In the genomic region with DNA sequence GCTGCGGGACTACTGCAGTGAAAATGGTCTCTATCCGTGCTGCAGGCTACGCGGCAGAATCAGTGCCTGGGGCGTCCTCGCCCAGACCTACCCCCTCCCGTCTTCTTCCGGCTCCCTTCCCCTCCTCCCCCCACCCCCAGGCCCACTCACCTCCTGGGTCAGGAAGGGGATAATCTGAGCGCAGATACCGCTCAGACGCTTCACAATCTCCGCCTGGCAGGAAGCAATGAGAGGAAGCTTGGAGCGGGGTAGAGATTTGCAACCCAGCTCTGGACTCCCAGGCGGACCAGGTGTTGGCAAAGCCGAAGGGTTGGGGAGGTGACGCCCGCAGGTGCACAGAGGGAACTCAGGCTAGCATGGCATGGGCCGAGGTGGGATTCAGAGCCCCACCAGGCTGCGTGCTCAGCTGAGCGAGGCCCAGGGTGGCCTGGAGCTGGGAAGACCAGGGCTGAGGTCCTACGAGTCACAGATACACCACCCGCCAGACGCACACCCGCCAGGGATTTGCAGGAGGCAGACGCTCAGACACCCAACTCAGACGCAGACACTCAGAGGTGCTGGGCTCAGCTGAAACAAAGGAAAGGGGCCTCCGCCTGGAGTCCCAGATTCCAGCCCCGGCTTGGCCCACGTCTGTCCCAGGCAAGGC, we compare ENCODE assay signal across 10 cellular contexts. TPM values are rescaled to one million over a fixed set of nuclear protein-coding genes. Genes with fewer than 3 reads are reported as not detected.
DNase-seq lines count a peak whose midpoint lies in the region; ATAC-seq and TF ChIP-seq lines count a peak whose summit lies in the region.
"Had no signal": no experiment of that assay in that cellular context is flagged by ENCODE, and none has a peak within 500 bp of the region (broad histone marks: within the 10 kb centered on the region; RNA-seq: fewer than 3 reads in every experiment).

No MANE protein-coding gene starts in this region.

- no peaks in the 10 kb centered on the region for H3K9me3 Mint-ChIP-seq in activated T-cell treated with anti-CD3 and anti-CD28 coated beads, Interleukin-2, amount 50 U/mL, for 72 hours

- TF ChIP-seq CTCF in psoas muscle (IDR thresholded peaks at IDR 0.05) = no peak

- peaks cover 43% of the 10 kb centered on the region for H3K4me1 Mint-ChIP-seq in activated T-cell treated with anti-CD3 and anti-CD28 coated beads, Interleukin-2, amount 50 U/mL, for 72 hours (ENCODE audit: low read depth)
- peaks cover 15% of the 10 kb centered on the region for H3K4me1 Mint-ChIP-seq in T-helper 17 cell

- 71 to 75% (median 73%) methylated on average over 29 of the region's 29 CpGs for WGBS in psoas muscle, 3 donors

- H3K27me3 ChIP-seq in iPS-20b (ENCODE audit: insufficient read depth, low read length) (peaks cover 66% of the 10 kb centered on the region), psoas muscle (ENCODE audit: insufficient read depth in 3 of 3, low read length in 2 of 3) (no peaks in the 10 kb centered on the region)
- H3K27me3 ChIP-seq: uterus had no signal

- H3K9ac ChIP-seq in iPS-20b (ENCODE audit: low read depth, low read length) = no peak overlapping the region

- H3K27ac ChIP-seq in iPS-20b (ENCODE audit: low read length) (no peak overlapping the region), psoas muscle (no peak overlapping the region)
- H3K27ac ChIP-seq: uterus had no signal

- H3K4me1 ChIP-seq in iPS-20b (ENCODE audit: insufficient read depth, low read length) = peaks cover 7% of the 10 kb centered on the region
- H3K4me1 ChIP-seq in psoas muscle = no peaks in the 10 kb centered on the region

- H3K27me3 Mint-ChIP-seq in activated T-cell treated with anti-CD3 and anti-CD28 coated beads, Interleukin-2, amount 50 U/mL, for 72 hours (ENCODE audit: low read depth) = peaks cover 13% of the 10 kb centered on the region
- no peaks in the 10 kb centered on the region for H3K27me3 Mint-ChIP-seq in T-helper 17 cell

- peak overlapping the region; percentile 36 to 68 for H3K4me3 Mint-ChIP-seq in activated T-cell treated with anti-CD3 and anti-CD28 coated beads, Interleukin-2, amount 50 U/mL, for 72 hours
- H3K4me3 Mint-ChIP-seq in T-helper 17 cell = no peak overlapping the region

- H3K36me3 ChIP-seq in iPS-20b (ENCODE audit: insufficient read depth, low read depth, low read length) = no peaks in the 10 kb centered on the region
- peaks cover 0 to 6% of the 10 kb centered on the region in 2 donors for H3K36me3 ChIP-seq in psoas muscle (ENCODE audit: insufficient read depth in 1 of 2, low read depth in 1 of 2)
- H3K36me3 ChIP-seq: uterus had no signal

- intact Hi-C loops in psoas muscle (cut with DNase I) = no loop called here

- ATAC-seq in activated T-cell treated with anti-CD3 and anti-CD28 coated beads, Interleukin-2, amount 50 U/mL, for 72 hours (replicated peaks in 1 of 2) = peak; percentile 16 to 33
- peak; percentile 24 for ATAC-seq in T-helper 17 cell
- peak; percentile 7 for ATAC-seq in stimulated activated naive CD8-positive, alpha-beta T cell treated with anti-CD3 and anti-CD28 coated beads, Interleukin-15, Interleukin-2, amounts not matched to agents 100 U/mL and 50 U/mL, for 24 hours
- no peak for ATAC-seq in psoas muscle

- no peak overlapping the region for H3K27ac Mint-ChIP-seq in activated T-cell treated with anti-CD3 and anti-CD28 coated beads, Interleukin-2, amount 50 U/mL, for 72 hours
- no peak overlapping the region for H3K27ac Mint-ChIP-seq in T-helper 17 cell

- no peak for DNase-seq in activated T-cell treated with anti-CD3 and anti-CD28 coated beads, Interleukin-2, amount 50 U/mL, for 72 hours
- DNase-seq in activated T-cell treated with anti-CD3 and anti-CD28 coated beads, Interleukin-2, amount 50 U/mL, for 1 hour = no peak
- DNase-seq in T-helper 17 cell (no peak), psoas muscle (no peak), globus pallidus (ENCODE audit: low spot score) (no peak)
- no peak for DNase-seq in stimulated activated naive CD8-positive, alpha-beta T cell treated with anti-CD3 and anti-CD28 coated beads, Interleukin-15, Interleukin-2, amounts not matched to agents 100 U/mL and 50 U/mL, for 24 hours
- no peak for DNase-seq in stimulated activated CD4-positive, alpha-beta T cell treated with anti-CD3 and anti-CD28 coated beads, Interleukin-4, amount 100 ng/mL, for 4 hours
- DNase-seq: NCI-H774, uterus had no signal

- H3K36me3 Mint-ChIP-seq in activated T-cell treated with anti-CD3 and anti-CD28 coated beads, Interleukin-2, amount 50 U/mL, for 72 hours (ENCODE audit: insufficient read depth in 2 of 2) = no peaks in the 10 kb centered on the region
- H3K36me3 Mint-ChIP-seq in T-helper 17 cell (ENCODE audit: low read depth) = no peaks in the 10 kb centered on the region

- H3K4me3 ChIP-seq in iPS-20b (ENCODE audit: low read length) = peak overlapping the region; percentile 54; the same call in 1 of the 2 replicates
- H3K4me3 ChIP-seq in psoas muscle = no peak overlapping the region
- H3K4me3 ChIP-seq: uterus had no signal

- no peaks in the 10 kb centered on the region for H3K9me3 ChIP-seq in T-helper 17 cell (ENCODE audit: control insufficient read depth, low read length, poor library complexity, severe bottlenecking)
- H3K9me3 ChIP-seq in iPS-20b (ENCODE audit: insufficient read depth, low read depth, low read length) = peaks cover 4% of the 10 kb centered on the region; the same call in 1 of the 2 replicates
- H3K9me3 ChIP-seq in psoas muscle = no peaks in the 10 kb centered on the region
- H3K9me3 ChIP-seq: uterus had no signal

RNA-seq across cellular contexts. Expression of gene TLE2, which starts 4.1 kb away (rescaled TPM):
- total RNA-seq in activated T-cell treated with anti-CD3 and anti-CD28 coated beads, Interleukin-2, amount 50 U/mL, for 72 hours = 10 to 100 TPM; 12.4 to 16.5 TPM
- total RNA-seq in T-helper 17 cell (10 to 100 TPM in 1 of 2 donors, 1 to 10 TPM in 1; 9.5 to 13.1 TPM), psoas muscle (10 to 100 TPM; 28.6 to 42.5 (median 36.1) TPM)
- 10 to 100 TPM; 23.5 to 35.1 (median 31.8) TPM for polyA plus RNA-seq in psoas muscle

RNA-seq across cellular contexts. Expression of gene TLE5, which starts 37.3 kb away (rescaled TPM):
- 100 to 1,000 TPM; 286 to 349 TPM for total RNA-seq in activated T-cell treated with anti-CD3 and anti-CD28 coated beads, Interleukin-2, amount 50 U/mL, for 72 hours
- total RNA-seq in T-helper 17 cell (100 to 1,000 TPM; 869 to 906 TPM), psoas muscle (100 to 1,000 TPM; 390 to 607 (median 551) TPM)
- 100 to 1,000 TPM; 450 to 786 (median 780) TPM for polyA plus RNA-seq in psoas muscle

RNA-seq across cellular contexts. Expression of gene TLE6, which starts 47.6 kb away (rescaled TPM):
- 1 to 10 TPM; 4.5 to 6.0 TPM for total RNA-seq in activated T-cell treated with anti-CD3 and anti-CD28 coated beads, Interleukin-2, amount 50 U/mL, for 72 hours
- under 1 TPM in 1 of 2 donors, not detected in 1; 0.29 TPM for total RNA-seq in T-helper 17 cell
- under 1 TPM in 3 of 4 donors, not detected in 1; 0.50 to 0.89 (median 0.68) TPM for total RNA-seq in psoas muscle
- polyA plus RNA-seq in psoas muscle = 1 to 10 TPM in 2 of 3 donors, under 1 TPM in 1; 0.96 to 2.2 (median 1.5) TPM

Comparison
In these comparisons a context has a peak if more than half of its experiments do, and no peak if none do; other contexts are left out.
1. ATAC-seq: peak in activated T-cell treated with anti-CD3 and anti-CD28 coated beads, Interleukin-2, amount 50 U/mL, for 72 hours (2 of 2), T-helper 17 cell (single experiment) and stimulated activated naive CD8-positive, alpha-beta T cell treated with anti-CD3 and anti-CD28 coated beads, Interleukin-15, Interleukin-2, amounts not matched to agents 100 U/mL and 50 U/mL, for 24 hours (single experiment); none in psoas muscle (0 of 4).